16 cellular contexts compared by ENCODE assay signal in genomic region chr11:43546561-43547410, GRCh38.
DNase-seq lines count a peak whose midpoint lies in the region; ATAC-seq, FAIRE-seq and TF ChIP-seq lines count a peak whose summit lies in the region.
"Had no signal": no experiment of that assay in that cellular context is flagged by ENCODE, and none has a peak within 500 bp of the region (broad histone marks: within the 10 kb centered on the region; RNA-seq: fewer than 3 reads in every experiment).

No MANE protein-coding gene starts in this region.

- H3K36me3 ChIP-seq in HUES48 (ENCODE audit: control insufficient read depth, insufficient read depth, low read length) (no peaks in the 10 kb centered on the region), astrocyte (ENCODE audit: insufficient read depth, low read length) (no peaks in the 10 kb centered on the region)
- H3K36me3 ChIP-seq: MG63, sigmoid colon had no signal

- H3K4me3 Mint-ChIP-seq in astrocyte (ENCODE audit: unreplicated experiment) = peak overlapping the region; percentile 48
- H3K4me3 Mint-ChIP-seq: stimulated activated naive CD8-positive, alpha-beta T cell treated with anti-CD3 and anti-CD28 coated beads, Interleukin-15, Interleukin-2, amounts not matched to agents 100 ng/mL and 50 ng/mL, for 24 hours had no signal

- peaks cover 57% of the 10 kb centered on the region for H3K27me3 ChIP-seq in HUES48 (ENCODE audit: control insufficient read depth, insufficient read depth, low read length)
- H3K27me3 ChIP-seq in astrocyte (ENCODE audit: insufficient read depth, low read length) = peaks cover 3% of the 10 kb centered on the region

- intact Hi-C loops in sciatic nerve (cut with DNase I) = no loop called here

- peak overlapping the region; percentile 64 for H3K4me2 ChIP-seq in astrocyte (ENCODE audit: low read length)

- DNase-seq in astrocyte (ENCODE audit: low read depth) (no peak), islet precursor cell (peak; percentile 47), sciatic nerve (ENCODE audit: low spot score) (no peak), NCI-H1048 (lab: John Stamatoyannopoulos, UW) (no peak), A172 (ENCODE audit: low spot score) (no peak)
- DNase-seq: activated CD4-positive, CD25-positive, alpha-beta regulatory T cell; cortex of kidney; HCEC 1CT; sigmoid colon; SW 1271 had no signal

- no peak for FAIRE-seq in astrocyte (lab: Jason Lieb, UNC)
- FAIRE-seq: GM18507 had no signal

- H3K9ac ChIP-seq in HUES48 (ENCODE audit: low read depth, low read length) = no peak overlapping the region
- no peak overlapping the region for H3K9ac ChIP-seq in astrocyte (ENCODE audit: low read length)

- peaks cover 5% of the 10 kb centered on the region for H3K36me3 Mint-ChIP-seq in astrocyte (ENCODE audit: low read depth, unreplicated experiment)
- H3K36me3 Mint-ChIP-seq: CD14-positive monocyte had no signal

- no peaks in the 10 kb centered on the region for H4K20me1 ChIP-seq in astrocyte (ENCODE audit: insufficient read depth, low read length)

- H3K4me3 ChIP-seq in HUES48 (ENCODE audit: low read depth, low read length) (peak overlapping the region; percentile 54; the same call in 1 of the 2 replicates), astrocyte (ENCODE audit: insufficient read depth, low read depth, low read length) (no peak overlapping the region)

- peaks cover 9% of the 10 kb centered on the region for H3K9me3 Mint-ChIP-seq in astrocyte (ENCODE audit: unreplicated experiment)
- H3K9me3 Mint-ChIP-seq: stimulated activated naive CD8-positive, alpha-beta T cell treated with anti-CD3 and anti-CD28 coated beads, Interleukin-15, Interleukin-2, amounts not matched to agents 100 ng/mL and 50 ng/mL, for 24 hours had no signal

- H3K79me2 ChIP-seq in astrocyte (ENCODE audit: insufficient read depth, low read length) = no peaks in the 10 kb centered on the region

- H3K27ac Mint-ChIP-seq in astrocyte (ENCODE audit: unreplicated experiment) = no peak overlapping the region
- H3K27ac Mint-ChIP-seq: CD14-positive monocyte; stimulated activated naive CD8-positive, alpha-beta T cell treated with anti-CD3 and anti-CD28 coated beads, Interleukin-15, Interleukin-2, amounts not matched to agents 100 ng/mL and 50 ng/mL, for 24 hours had no signal

- 0 out of 2 replicates have a peak, but pooled peaks cover 4% of the 10 kb centered on the region for H3K4me1 ChIP-seq in HUES48 (ENCODE audit: control insufficient read depth, insufficient read depth, low read length)
- H3K4me1 ChIP-seq in astrocyte (ENCODE audit: insufficient read depth, low read length) = peaks cover 2% of the 10 kb centered on the region

- H3K27ac ChIP-seq in HUES48 (ENCODE audit: low read depth, low read length) (no peak overlapping the region), astrocyte (ENCODE audit: low read depth, low read length) (no peak overlapping the region)
- H3K27ac ChIP-seq: sigmoid colon had no signal

- ATAC-seq in sciatic nerve (peak; percentile 56), HG02840 (IDR thresholded peaks at IDR 0.05; ENCODE audit: low FRiP score, unreplicated experiment) (no peak)

- TF ChIP-seq CTCF in astrocyte (IDR thresholded peaks at IDR 0.05; ENCODE audit: insufficient read depth, low read depth, low read length) = no peak

- H3K4me1 Mint-ChIP-seq in astrocyte (ENCODE audit: low read depth, unreplicated experiment) = peaks cover 20% of the 10 kb centered on the region

- H2AFZ ChIP-seq in astrocyte (ENCODE audit: low read depth, low read length) = no peak overlapping the region

- peaks cover 20% of the 10 kb centered on the region for H3K27me3 Mint-ChIP-seq in astrocyte (ENCODE audit: low read depth, unreplicated experiment)

- peaks cover 4% of the 10 kb centered on the region; the same call in 1 of the 2 replicates for H3K9me3 ChIP-seq in HUES48 (ENCODE audit: control insufficient read depth, insufficient read depth, low read length)
- no peaks in the 10 kb centered on the region for H3K9me3 ChIP-seq in astrocyte (ENCODE audit: insufficient read depth, low read depth, low read length)
- H3K9me3 ChIP-seq: MG63, sigmoid colon had no signal
